ENCODE assay signal across 1 cellular context in the genomic region with DNA sequence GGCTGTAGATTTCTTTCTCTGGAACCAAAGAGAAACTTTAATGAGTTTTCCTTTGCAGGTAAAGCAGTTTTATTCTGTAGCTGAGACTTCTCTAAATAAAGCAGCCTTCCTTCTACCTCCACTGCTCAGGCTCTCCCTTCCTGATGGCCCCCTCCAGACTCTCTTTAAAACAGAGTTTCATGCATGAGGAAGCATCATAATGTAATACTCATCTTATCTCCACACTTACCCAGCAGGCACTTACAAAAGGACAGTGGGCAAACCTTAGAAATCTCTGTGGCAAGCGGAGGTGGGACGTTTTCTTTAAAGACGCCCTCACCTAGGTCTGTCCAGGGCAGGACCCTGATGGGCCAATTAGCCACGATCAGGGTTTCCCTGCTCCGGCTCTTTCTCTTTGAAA.
TF ChIP-seq lines count a peak whose summit lies in the region.

No MANE protein-coding gene starts in this region.

TF ChIP-seq in GM23338, 12 proteins besides CTCF, POLR2A, EP300 and RAD21 (continued from another document):
- TF ChIP-seq, protein P1, sequence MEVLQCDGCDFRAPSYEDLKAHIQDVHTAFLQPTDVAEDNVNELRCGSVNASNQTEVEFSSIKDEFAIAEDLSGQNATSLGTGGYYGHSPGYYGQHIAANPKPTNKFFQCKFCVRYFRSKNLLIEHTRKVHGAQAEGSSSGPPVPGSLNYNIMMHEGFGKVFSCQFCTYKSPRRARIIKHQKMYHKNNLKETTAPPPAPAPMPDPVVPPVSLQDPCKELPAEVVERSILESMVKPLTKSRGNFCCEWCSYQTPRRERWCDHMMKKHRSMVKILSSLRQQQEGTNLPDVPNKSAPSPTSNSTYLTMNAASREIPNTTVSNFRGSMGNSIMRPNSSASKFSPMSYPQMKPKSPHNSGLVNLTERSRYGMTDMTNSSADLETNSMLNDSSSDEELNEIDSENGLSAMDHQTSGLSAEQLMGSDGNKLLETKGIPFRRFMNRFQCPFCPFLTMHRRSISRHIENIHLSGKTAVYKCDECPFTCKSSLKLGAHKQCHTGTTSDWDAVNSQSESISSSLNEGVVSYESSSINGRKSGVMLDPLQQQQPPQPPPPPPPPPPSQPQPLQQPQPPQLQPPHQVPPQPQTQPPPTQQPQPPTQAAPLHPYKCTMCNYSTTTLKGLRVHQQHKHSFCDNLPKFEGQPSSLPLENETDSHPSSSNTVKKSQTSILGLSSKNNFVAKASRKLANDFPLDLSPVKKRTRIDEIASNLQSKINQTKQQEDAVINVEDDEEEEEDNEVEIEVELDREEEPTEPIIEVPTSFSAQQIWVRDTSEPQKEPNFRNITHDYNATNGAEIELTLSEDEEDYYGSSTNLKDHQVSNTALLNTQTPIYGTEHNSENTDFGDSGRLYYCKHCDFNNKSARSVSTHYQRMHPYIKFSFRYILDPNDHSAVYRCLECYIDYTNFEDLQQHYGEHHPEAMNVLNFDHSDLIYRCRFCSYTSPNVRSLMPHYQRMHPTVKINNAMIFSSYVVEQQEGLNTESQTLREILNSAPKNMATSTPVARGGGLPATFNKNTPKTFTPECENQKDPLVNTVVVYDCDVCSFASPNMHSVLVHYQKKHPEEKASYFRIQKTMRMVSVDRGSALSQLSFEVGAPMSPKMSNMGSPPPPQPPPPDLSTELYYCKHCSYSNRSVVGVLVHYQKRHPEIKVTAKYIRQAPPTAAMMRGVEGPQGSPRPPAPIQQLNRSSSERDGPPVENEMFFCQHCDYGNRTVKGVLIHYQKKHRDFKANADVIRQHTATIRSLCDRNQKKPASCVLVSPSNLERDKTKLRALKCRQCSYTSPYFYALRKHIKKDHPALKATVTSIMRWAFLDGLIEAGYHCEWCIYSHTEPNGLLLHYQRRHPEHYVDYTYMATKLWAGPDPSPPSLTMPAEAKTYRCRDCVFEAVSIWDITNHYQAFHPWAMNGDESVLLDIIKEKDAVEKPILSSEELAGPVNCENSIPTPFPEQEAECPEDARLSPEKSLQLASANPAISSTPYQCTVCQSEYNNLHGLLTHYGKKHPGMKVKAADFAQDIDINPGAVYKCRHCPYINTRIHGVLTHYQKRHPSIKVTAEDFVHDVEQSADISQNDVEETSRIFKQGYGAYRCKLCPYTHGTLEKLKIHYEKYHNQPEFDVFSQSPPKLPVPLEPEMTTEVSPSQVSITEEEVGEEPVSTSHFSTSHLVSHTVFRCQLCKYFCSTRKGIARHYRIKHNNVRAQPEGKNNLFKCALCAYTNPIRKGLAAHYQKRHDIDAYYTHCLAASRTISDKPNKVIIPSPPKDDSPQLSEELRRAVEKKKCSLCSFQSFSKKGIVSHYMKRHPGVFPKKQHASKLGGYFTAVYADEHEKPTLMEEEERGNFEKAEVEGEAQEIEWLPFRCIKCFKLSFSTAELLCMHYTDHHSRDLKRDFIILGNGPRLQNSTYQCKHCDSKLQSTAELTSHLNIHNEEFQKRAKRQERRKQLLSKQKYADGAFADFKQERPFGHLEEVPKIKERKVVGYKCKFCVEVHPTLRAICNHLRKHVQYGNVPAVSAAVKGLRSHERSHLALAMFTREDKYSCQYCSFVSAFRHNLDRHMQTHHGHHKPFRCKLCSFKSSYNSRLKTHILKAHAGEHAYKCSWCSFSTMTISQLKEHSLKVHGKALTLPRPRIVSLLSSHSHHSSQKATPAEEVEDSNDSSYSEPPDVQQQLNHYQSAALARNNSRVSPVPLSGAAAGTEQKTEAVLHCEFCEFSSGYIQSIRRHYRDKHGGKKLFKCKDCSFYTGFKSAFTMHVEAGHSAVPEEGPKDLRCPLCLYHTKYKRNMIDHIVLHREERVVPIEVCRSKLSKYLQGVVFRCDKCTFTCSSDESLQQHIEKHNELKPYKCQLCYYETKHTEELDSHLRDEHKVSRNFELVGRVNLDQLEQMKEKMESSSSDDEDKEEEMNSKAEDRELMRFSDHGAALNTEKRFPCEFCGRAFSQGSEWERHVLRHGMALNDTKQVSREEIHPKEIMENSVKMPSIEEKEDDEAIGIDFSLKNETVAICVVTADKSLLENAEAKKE (CRISPR knock-in tag; IDR thresholded peaks at IDR 0.05), result no peak
- TF ChIP-seq POLR2AphosphoS5 (IDR thresholded peaks at IDR 0.05; ENCODE audit: low read depth), result no peak
- no peak for TF ChIP-seq EZH2 (IDR thresholded peaks at IDR 0.05; ENCODE audit: low read depth, unreplicated experiment)
- TF ChIP-seq JUNB (IDR thresholded peaks at IDR 0.05; ENCODE audit: unreplicated experiment), result no peak
- TF ChIP-seq, protein P2, sequence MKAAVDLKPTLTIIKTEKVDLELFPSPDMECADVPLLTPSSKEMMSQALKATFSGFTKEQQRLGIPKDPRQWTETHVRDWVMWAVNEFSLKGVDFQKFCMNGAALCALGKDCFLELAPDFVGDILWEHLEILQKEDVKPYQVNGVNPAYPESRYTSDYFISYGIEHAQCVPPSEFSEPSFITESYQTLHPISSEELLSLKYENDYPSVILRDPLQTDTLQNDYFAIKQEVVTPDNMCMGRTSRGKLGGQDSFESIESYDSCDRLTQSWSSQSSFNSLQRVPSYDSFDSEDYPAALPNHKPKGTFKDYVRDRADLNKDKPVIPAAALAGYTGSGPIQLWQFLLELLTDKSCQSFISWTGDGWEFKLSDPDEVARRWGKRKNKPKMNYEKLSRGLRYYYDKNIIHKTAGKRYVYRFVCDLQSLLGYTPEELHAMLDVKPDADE (IDR thresholded peaks at IDR 0.05), result no peak
- TF ChIP-seq ZNF114 (CRISPR knock-in tag; IDR thresholded peaks at IDR 0.05), result no peak
- TF ChIP-seq ZNF331 (CRISPR knock-in tag; IDR thresholded peaks at IDR 0.05; ENCODE audit: low read depth), result no peak
- TF ChIP-seq CREB1 (CRISPR knock-in tag; IDR thresholded peaks at IDR 0.05; ENCODE audit: low read depth), result no peak
- TF ChIP-seq, protein P3, sequence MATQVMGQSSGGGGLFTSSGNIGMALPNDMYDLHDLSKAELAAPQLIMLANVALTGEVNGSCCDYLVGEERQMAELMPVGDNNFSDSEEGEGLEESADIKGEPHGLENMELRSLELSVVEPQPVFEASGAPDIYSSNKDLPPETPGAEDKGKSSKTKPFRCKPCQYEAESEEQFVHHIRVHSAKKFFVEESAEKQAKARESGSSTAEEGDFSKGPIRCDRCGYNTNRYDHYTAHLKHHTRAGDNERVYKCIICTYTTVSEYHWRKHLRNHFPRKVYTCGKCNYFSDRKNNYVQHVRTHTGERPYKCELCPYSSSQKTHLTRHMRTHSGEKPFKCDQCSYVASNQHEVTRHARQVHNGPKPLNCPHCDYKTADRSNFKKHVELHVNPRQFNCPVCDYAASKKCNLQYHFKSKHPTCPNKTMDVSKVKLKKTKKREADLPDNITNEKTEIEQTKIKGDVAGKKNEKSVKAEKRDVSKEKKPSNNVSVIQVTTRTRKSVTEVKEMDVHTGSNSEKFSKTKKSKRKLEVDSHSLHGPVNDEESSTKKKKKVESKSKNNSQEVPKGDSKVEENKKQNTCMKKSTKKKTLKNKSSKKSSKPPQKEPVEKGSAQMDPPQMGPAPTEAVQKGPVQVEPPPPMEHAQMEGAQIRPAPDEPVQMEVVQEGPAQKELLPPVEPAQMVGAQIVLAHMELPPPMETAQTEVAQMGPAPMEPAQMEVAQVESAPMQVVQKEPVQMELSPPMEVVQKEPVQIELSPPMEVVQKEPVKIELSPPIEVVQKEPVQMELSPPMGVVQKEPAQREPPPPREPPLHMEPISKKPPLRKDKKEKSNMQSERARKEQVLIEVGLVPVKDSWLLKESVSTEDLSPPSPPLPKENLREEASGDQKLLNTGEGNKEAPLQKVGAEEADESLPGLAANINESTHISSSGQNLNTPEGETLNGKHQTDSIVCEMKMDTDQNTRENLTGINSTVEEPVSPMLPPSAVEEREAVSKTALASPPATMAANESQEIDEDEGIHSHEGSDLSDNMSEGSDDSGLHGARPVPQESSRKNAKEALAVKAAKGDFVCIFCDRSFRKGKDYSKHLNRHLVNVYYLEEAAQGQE (IDR thresholded peaks at IDR 0.05; ENCODE audit: unreplicated experiment), result no peak
- TF ChIP-seq EZH2phosphoT487 (IDR thresholded peaks at IDR 0.05; ENCODE audit: unreplicated experiment), result no peak
- TF ChIP-seq STAT1 (IDR thresholded peaks at IDR 0.05; ENCODE audit: unreplicated experiment), result no peak
TF ChIP-seq in GM23338: peak in this region for 0.
